ENCODE assay signal across 1 cellular context in the genomic region with DNA sequence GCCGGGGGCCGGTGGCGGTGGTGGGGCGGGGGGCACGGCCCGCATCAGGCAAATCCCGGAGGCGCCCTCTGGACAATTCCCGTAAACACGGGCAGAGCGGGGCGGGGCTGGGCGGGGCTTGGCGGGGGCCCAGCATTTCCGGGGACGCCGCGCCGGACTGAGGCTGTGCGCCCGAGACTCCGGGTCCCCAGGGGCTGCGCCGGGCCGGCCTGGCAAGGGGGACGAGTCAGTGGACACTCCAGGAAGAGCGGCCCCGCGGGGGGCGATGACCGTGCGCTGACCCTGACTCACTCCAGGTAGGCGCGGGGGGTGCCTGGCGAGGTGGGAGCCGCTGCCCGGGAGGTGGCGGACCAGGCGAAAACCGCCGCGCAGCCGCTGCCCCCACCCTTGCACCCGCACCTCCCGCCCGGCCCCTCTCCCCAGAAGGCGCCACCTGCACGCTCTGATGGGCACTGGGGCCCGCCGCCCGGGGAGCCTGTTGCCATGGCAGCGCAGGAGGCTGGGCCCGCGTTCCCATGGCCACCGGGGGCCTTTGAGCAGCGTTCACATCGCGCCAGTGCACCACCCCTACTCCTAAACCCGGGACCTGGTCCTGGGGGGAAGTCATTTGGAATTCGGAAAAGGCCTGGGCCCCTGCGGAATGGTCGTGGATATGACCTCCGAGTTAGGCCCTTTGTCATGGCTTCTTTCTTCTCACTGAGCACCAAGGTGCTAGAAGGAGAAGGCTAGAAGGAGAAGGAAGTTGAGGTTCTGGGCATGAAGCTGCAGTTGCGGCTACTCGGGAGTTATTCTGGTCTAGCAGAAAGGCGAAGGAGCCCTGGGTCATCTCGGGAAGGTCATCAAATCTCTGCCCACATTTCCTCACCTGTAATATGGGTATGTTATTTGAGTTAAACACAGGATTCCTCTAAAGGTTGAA.
TF ChIP-seq lines count a peak whose summit lies in the region.

No MANE protein-coding gene starts in this region.

TF ChIP-seq in HepG2, 621 proteins besides CTCF, POLR2A, EP300 and RAD21 (continued from another document and continues in another):
- TF ChIP-seq, protein P1, sequence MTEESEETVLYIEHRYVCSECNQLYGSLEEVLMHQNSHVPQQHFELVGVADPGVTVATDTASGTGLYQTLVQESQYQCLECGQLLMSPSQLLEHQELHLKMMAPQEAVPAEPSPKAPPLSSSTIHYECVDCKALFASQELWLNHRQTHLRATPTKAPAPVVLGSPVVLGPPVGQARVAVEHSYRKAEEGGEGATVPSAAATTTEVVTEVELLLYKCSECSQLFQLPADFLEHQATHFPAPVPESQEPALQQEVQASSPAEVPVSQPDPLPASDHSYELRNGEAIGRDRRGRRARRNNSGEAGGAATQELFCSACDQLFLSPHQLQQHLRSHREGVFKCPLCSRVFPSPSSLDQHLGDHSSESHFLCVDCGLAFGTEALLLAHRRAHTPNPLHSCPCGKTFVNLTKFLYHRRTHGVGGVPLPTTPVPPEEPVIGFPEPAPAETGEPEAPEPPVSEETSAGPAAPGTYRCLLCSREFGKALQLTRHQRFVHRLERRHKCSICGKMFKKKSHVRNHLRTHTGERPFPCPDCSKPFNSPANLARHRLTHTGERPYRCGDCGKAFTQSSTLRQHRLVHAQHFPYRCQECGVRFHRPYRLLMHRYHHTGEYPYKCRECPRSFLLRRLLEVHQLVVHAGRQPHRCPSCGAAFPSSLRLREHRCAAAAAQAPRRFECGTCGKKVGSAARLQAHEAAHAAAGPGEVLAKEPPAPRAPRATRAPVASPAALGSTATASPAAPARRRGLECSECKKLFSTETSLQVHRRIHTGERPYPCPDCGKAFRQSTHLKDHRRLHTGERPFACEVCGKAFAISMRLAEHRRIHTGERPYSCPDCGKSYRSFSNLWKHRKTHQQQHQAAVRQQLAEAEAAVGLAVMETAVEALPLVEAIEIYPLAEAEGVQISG (CRISPR knock-in tag; IDR thresholded peaks at IDR 0.05), result peak; percentile 54; the same call in 1 of the 2 replicates
- TF ChIP-seq KDM4B (CRISPR knock-in tag; IDR thresholded peaks at IDR 0.05), result no peak
- TF ChIP-seq ZNF788 (CRISPR knock-in tag; IDR thresholded peaks at IDR 0.05; ENCODE audit: borderline replicate concordance), result peak; percentile 14; the same call in 1 of the 2 replicates
- TF ChIP-seq NONO (IDR thresholded peaks at IDR 0.05), result no peak
- TF ChIP-seq NONO (CRISPR knock-in tag; conservative IDR thresholded peaks at IDR 0.05), result no peak; the same call in 1 of the 2 replicates
- TF ChIP-seq ARHGAP35 (CRISPR knock-in tag; IDR thresholded peaks at IDR 0.05; ENCODE audit: borderline replicate concordance), result peak; percentile 62; the same call in 1 of the 2 replicates
- peak; percentile 45; the same call in 1 of the 2 replicates for TF ChIP-seq GABPA (IDR thresholded peaks at IDR 0.05; ENCODE audit: low read depth, low read length)
- 0 out of 2 replicates have a peak, but pooled peaks have one; percentile 49 for TF ChIP-seq GABPA (CRISPR knock-in tag; IDR thresholded peaks at IDR 0.05; ENCODE audit: low read depth)
- TF ChIP-seq, protein P2, sequence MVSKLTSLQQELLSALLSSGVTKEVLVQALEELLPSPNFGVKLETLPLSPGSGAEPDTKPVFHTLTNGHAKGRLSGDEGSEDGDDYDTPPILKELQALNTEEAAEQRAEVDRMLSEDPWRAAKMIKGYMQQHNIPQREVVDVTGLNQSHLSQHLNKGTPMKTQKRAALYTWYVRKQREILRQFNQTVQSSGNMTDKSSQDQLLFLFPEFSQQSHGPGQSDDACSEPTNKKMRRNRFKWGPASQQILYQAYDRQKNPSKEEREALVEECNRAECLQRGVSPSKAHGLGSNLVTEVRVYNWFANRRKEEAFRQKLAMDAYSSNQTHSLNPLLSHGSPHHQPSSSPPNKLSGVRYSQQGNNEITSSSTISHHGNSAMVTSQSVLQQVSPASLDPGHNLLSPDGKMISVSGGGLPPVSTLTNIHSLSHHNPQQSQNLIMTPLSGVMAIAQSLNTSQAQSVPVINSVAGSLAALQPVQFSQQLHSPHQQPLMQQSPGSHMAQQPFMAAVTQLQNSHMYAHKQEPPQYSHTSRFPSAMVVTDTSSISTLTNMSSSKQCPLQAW (CRISPR knock-in tag; IDR thresholded peaks at IDR 0.05), result no peak
- TF ChIP-seq, protein P3, sequence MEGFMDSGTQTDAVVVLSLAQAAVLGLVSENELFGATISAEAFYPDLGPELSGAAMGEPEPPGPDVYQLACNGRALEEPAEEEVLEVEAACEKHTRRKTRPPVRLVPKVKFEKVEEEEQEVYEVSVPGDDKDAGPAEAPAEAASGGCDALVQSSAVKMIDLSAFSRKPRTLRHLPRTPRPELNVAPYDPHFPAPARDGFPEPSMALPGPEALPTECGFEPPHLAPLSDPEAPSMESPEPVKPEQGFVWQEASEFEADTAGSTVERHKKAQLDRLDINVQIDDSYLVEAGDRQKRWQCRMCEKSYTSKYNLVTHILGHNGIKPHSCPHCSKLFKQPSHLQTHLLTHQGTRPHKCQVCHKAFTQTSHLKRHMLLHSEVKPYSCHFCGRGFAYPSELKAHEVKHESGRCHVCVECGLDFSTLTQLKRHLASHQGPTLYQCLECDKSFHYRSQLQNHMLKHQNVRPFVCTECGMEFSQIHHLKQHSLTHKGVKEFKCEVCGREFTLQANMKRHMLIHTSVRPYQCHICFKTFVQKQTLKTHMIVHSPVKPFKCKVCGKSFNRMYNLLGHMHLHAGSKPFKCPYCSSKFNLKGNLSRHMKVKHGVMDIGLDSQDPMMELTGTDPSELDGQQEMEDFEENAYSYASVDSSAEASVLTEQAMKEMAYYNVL (CRISPR knock-in tag; IDR thresholded peaks at IDR 0.05; ENCODE audit: borderline replicate concordance), result no peak
- TF ChIP-seq, protein P4, sequence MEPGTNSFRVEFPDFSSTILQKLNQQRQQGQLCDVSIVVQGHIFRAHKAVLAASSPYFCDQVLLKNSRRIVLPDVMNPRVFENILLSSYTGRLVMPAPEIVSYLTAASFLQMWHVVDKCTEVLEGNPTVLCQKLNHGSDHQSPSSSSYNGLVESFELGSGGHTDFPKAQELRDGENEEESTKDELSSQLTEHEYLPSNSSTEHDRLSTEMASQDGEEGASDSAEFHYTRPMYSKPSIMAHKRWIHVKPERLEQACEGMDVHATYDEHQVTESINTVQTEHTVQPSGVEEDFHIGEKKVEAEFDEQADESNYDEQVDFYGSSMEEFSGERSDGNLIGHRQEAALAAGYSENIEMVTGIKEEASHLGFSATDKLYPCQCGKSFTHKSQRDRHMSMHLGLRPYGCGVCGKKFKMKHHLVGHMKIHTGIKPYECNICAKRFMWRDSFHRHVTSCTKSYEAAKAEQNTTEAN (CRISPR knock-in tag; conservative IDR thresholded peaks at IDR 0.05), result 0 out of 2 replicates have a peak, but pooled peaks have one; percentile 51
- TF ChIP-seq ZFP90 (CRISPR knock-in tag; IDR thresholded peaks at IDR 0.05; ENCODE audit: borderline replicate concordance), result peak; percentile 33; the same call in 1 of the 2 replicates
- TF ChIP-seq TAF1 (CRISPR knock-in tag; IDR thresholded peaks at IDR 0.05), result peak; percentile 49; the same call in 1 of the 2 replicates
- TF ChIP-seq, protein P5, sequence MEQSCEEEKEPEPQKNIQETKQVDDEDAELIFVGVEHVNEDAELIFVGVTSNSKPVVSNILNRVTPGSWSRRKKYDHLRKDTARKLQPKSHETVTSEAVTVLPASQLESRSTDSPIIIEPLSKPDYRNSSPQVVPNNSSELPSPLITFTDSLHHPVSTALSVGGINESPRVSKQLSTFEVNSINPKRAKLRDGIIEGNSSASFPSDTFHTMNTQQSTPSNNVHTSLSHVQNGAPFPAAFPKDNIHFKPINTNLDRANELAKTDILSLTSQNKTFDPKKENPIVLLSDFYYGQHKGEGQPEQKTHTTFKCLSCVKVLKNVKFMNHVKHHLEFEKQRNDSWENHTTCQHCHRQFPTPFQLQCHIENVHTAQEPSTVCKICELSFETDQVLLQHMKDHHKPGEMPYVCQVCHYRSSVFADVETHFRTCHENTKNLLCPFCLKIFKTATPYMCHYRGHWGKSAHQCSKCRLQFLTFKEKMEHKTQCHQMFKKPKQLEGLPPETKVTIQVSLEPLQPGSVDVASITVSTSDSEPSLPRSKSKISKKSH (CRISPR knock-in tag; IDR thresholded peaks at IDR 0.05; ENCODE audit: borderline replicate concordance), result no peak
- TF ChIP-seq ZNF614 (CRISPR knock-in tag; IDR thresholded peaks at IDR 0.05; ENCODE audit: borderline replicate concordance), result peak; percentile 40; the same call in 1 of the 2 replicates
- TF ChIP-seq POLR2AphosphoS5 (IDR thresholded peaks at IDR 0.05; ENCODE audit: low read depth, low read length), result peak; percentile 50; the same call in 1 of the 2 replicates
- TF ChIP-seq, protein P6, sequence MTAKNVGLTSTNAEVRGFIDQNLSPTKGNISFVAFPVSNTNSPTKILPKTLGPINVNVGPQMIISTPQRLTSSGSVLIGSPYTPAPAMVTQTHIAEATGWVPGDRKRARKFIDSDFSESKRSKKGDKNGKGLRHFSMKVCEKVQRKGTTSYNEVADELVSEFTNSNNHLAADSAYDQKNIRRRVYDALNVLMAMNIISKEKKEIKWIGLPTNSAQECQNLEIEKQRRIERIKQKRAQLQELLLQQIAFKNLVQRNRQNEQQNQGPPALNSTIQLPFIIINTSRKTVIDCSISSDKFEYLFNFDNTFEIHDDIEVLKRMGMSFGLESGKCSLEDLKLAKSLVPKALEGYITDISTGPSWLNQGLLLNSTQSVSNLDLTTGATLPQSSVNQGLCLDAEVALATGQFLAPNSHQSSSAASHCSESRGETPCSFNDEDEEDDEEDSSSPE (CRISPR knock-in tag; IDR thresholded peaks at IDR 0.05), result peak; percentile 39; the same call in 1 of the 2 replicates
- TF ChIP-seq, protein P7, sequence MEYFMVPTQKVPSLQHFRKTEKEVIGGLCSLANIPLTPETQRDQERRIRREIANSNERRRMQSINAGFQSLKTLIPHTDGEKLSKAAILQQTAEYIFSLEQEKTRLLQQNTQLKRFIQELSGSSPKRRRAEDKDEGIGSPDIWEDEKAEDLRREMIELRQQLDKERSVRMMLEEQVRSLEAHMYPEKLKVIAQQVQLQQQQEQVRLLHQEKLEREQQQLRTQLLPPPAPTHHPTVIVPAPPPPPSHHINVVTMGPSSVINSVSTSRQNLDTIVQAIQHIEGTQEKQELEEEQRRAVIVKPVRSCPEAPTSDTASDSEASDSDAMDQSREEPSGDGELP (IDR thresholded peaks at IDR 0.05; ENCODE audit: borderline replicate concordance, low read depth), result peak; percentile 7; the same call in 1 of the 2 replicates
- TF ChIP-seq ZNF20 (CRISPR knock-in tag; IDR thresholded peaks at IDR 0.05), result no peak
- TF ChIP-seq MAFF (IDR thresholded peaks at IDR 0.05; ENCODE audit: low read depth, low read length), result no peak
- no peak for TF ChIP-seq HNF4G (IDR thresholded peaks at IDR 0.05; ENCODE audit: borderline replicate concordance, low read depth, low read length)
- 0 out of 2 replicates have a peak, but pooled peaks have one; percentile 21 for TF ChIP-seq HNF4G (CRISPR knock-in tag; IDR thresholded peaks at IDR 0.05; ENCODE audit: borderline replicate concordance, low read depth)
- TF ChIP-seq ZNF782 (CRISPR knock-in tag; IDR thresholded peaks at IDR 0.05; ENCODE audit: borderline replicate concordance), result no peak
- 0 out of 2 replicates have a peak, but pooled peaks have one; percentile 76 for TF ChIP-seq ZNF335 (CRISPR knock-in tag; IDR thresholded peaks at IDR 0.05)
- 0 out of 2 replicates have a peak, but pooled peaks have one; percentile 22 for TF ChIP-seq SMYD3 (CRISPR knock-in tag; IDR thresholded peaks at IDR 0.05)
- no peak for TF ChIP-seq ZFYVE20 (CRISPR knock-in tag; IDR thresholded peaks at IDR 0.05; ENCODE audit: borderline replicate concordance, low read depth)
- TF ChIP-seq FOXC1 (CRISPR knock-in tag; IDR thresholded peaks at IDR 0.05; ENCODE audit: borderline replicate concordance), result peak; percentile 59; the same call in 1 of the 2 replicates
- TF ChIP-seq ZNF83 (CRISPR knock-in tag; IDR thresholded peaks at IDR 0.05; ENCODE audit: borderline replicate concordance), result 0 out of 2 replicates have a peak, but pooled peaks have one; percentile 11
- TF ChIP-seq, protein P8, sequence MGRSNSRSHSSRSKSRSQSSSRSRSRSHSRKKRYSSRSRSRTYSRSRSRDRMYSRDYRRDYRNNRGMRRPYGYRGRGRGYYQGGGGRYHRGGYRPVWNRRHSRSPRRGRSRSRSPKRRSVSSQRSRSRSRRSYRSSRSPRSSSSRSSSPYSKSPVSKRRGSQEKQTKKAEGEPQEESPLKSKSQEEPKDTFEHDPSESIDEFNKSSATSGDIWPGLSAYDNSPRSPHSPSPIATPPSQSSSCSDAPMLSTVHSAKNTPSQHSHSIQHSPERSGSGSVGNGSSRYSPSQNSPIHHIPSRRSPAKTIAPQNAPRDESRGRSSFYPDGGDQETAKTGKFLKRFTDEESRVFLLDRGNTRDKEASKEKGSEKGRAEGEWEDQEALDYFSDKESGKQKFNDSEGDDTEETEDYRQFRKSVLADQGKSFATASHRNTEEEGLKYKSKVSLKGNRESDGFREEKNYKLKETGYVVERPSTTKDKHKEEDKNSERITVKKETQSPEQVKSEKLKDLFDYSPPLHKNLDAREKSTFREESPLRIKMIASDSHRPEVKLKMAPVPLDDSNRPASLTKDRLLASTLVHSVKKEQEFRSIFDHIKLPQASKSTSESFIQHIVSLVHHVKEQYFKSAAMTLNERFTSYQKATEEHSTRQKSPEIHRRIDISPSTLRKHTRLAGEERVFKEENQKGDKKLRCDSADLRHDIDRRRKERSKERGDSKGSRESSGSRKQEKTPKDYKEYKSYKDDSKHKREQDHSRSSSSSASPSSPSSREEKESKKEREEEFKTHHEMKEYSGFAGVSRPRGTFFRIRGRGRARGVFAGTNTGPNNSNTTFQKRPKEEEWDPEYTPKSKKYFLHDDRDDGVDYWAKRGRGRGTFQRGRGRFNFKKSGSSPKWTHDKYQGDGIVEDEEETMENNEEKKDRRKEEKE (IDR thresholded peaks at IDR 0.05), result no peak
- no peak for TF ChIP-seq HCFC1 (IDR thresholded peaks at IDR 0.05; ENCODE audit: low read depth, low read length)
- TF ChIP-seq ZNF225 (CRISPR knock-in tag; IDR thresholded peaks at IDR 0.05), result peak; percentile 71
- TF ChIP-seq NFATC3 (CRISPR knock-in tag; IDR thresholded peaks at IDR 0.05), result 0 out of 2 replicates have a peak, but pooled peaks have one; percentile 8
- TF ChIP-seq, protein P9, sequence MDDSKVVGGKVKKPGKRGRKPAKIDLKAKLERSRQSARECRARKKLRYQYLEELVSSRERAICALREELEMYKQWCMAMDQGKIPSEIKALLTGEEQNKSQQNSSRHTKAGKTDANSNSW (CRISPR knock-in tag; IDR thresholded peaks at IDR 0.05; ENCODE audit: borderline replicate concordance), result no peak
- TF ChIP-seq, protein P10, sequence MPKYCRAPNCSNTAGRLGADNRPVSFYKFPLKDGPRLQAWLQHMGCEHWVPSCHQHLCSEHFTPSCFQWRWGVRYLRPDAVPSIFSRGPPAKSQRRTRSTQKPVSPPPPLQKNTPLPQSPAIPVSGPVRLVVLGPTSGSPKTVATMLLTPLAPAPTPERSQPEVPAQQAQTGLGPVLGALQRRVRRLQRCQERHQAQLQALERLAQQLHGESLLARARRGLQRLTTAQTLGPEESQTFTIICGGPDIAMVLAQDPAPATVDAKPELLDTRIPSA (CRISPR knock-in tag; IDR thresholded peaks at IDR 0.05; ENCODE audit: borderline replicate concordance), result 0 out of 2 replicates have a peak, but pooled peaks have one; percentile 33
- peak; percentile 90 for TF ChIP-seq ZBTB7B (CRISPR knock-in tag; IDR thresholded peaks at IDR 0.05)
- no peak for TF ChIP-seq NR2F6 (IDR thresholded peaks at IDR 0.05)
- TF ChIP-seq NR2F6 (CRISPR knock-in tag; IDR thresholded peaks at IDR 0.05), result no peak
